Comparison of ENCODE assay signal across 25 cellular contexts in the genomic region with DNA sequence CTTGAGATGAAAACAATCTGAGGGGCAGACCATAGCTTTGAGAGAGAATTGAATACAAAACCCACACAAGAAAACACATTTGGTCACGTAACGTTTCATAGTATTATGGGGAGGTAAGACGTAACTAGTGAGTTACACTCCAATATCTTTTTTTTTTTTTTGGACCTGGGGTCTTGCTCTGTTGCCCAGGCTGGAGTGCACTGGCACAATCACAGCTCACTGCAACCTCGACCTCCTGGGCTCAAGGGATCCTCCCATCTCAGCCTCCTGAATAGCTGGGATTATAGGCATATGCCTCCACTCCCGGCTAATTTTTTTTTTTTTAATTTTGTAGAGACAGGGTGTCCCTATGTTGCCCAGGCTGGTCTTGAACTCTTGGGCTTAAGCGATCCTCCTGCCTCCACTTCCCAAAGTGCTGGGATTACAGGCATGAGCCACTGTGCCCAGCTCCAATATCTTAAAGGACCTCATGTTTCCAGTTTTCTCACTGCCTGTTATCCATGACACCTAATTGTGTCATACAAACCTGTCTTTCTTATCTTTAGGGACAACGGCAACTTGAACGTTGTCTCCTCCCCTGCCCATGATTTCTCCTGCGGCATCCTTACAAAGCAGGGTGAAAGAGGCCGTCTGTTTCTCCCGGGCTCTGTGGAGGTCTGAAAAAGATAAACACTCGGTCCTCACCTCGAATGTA.
"Had no signal": no experiment of that assay in that cellular context is flagged by ENCODE, and none has a peak within 500 bp of the region (broad histone marks: within the 10 kb centered on the region; RNA-seq: fewer than 3 reads in every experiment).

No MANE protein-coding gene starts in this region.

- H2AFZ ChIP-seq: parathyroid adenoma had no signal

- H3K4me3 Mint-ChIP-seq: immature natural killer cell; naive thymus-derived CD8-positive, alpha-beta T cell; neural crest cell; stimulated activated naive B cell treated with anti-CD40 and anti-IgM and Interleukin-4, amounts not matched to agents 10 μg/mL and 1 μg/mL and 100 μg/mL, for 72 hours had no signal

- H3K36me3 ChIP-seq: left lung, lower lobe of right lung, right lobe of liver, transverse colon had no signal

- ATAC-seq: left colon; left lung; lower lobe of right lung; naive thymus-derived CD8-positive, alpha-beta T cell; right lobe of liver; stimulated activated naive B cell treated with anti-CD40 and anti-IgM and Interleukin-4, amounts not matched to agents 10 μg/mL and 1 μg/mL and 100 μg/mL, for 72 hours; stimulated activated naive CD8-positive, alpha-beta T cell treated with anti-CD3 and anti-CD28 coated beads, Interleukin-15, Interleukin-2, amounts not matched to agents 100 U/mL and 50 U/mL, for 24 hours had no signal

- H3K9me3 Mint-ChIP-seq: immature natural killer cell; naive thymus-derived CD8-positive, alpha-beta T cell; nephron; neural crest cell; stimulated activated naive B cell treated with anti-CD40 and anti-IgM and Interleukin-4, amounts not matched to agents 10 μg/mL and 1 μg/mL and 100 μg/mL, for 72 hours had no signal

- DNase-seq: hypothalamus; immature natural killer cell; kidney; left colon; left lung; lower lobe of right lung; mammary epithelial cell; mesenchymal stem cell; naive thymus-derived CD8-positive, alpha-beta T cell; nucleus accumbens; right lobe of liver; stimulated activated CD4-positive, alpha-beta T cell treated with anti-CD3 and anti-CD28 coated beads, Interleukin-1b, Interleukin-23, amount 100 ng/mL, for 48 hours; stimulated activated CD4-positive, alpha-beta T cell treated with anti-CD3 and anti-CD28 coated beads, Interleukin-2, amount 100 ng/mL, for 48 hours; stimulated activated naive B cell treated with anti-CD40 and anti-IgM and Interleukin-4, amounts not matched to agents 10 μg/mL and 1 μg/mL and 100 μg/mL, for 72 hours; stimulated activated naive CD8-positive, alpha-beta T cell treated with anti-CD3 and anti-CD28 coated beads, Interleukin-15, Interleukin-2, amounts not matched to agents 100 U/mL and 50 U/mL, for 24 hours; stomach; testis; thyroid gland; transverse colon; upper lobe of left lung had no signal

- H3K27me3 ChIP-seq: left lung, right atrium auricular region, right lobe of liver, stomach, testis, thyroid gland, transverse colon, upper lobe of left lung had no signal

- H3K36me3 Mint-ChIP-seq: immature natural killer cell; naive thymus-derived CD8-positive, alpha-beta T cell had no signal

- H3K27me3 Mint-ChIP-seq: stimulated activated naive B cell treated with anti-CD40 and anti-IgM and Interleukin-4, amounts not matched to agents 10 μg/mL and 1 μg/mL and 100 μg/mL, for 72 hours had no signal

- H3K4me3 ChIP-seq: left lung, lower lobe of right lung, right atrium auricular region, right lobe of liver, smooth muscle cell, stomach, testis, thyroid gland, transverse colon, upper lobe of left lung had no signal

- H3K27ac ChIP-seq: left lung, lower lobe of right lung, parathyroid adenoma, right atrium auricular region, right lobe of liver, stomach, testis, thyroid gland, transverse colon, upper lobe of left lung had no signal

- H3K4me2 ChIP-seq: smooth muscle cell had no signal

- H3K9ac ChIP-seq: parathyroid adenoma had no signal

- H3K79me2 ChIP-seq: parathyroid adenoma had no signal

- H3K9me3 ChIP-seq: left lung, lower lobe of right lung, right atrium auricular region, right lobe of liver, stomach, testis, thyroid gland, transverse colon, upper lobe of left lung had no signal

- H3K27ac Mint-ChIP-seq: immature natural killer cell; naive thymus-derived CD8-positive, alpha-beta T cell; nephron; stimulated activated naive B cell treated with anti-CD40 and anti-IgM and Interleukin-4, amounts not matched to agents 10 μg/mL and 1 μg/mL and 100 μg/mL, for 72 hours had no signal
